Comparison of ENCODE assay signal across 18 cellular contexts in genomic region chr9:76162751-76163500, GRCh38.
A peak's percentile ranks its signal among the peaks of the same experiment; 100 is the strongest.
DNase-seq lines count a peak whose midpoint lies in the region; ATAC-seq and TF ChIP-seq lines count a peak whose summit lies in the region.
"Had no signal": no experiment of that assay in that cellular context is flagged by ENCODE, and none has a peak within 500 bp of the region (broad histone marks: within the 10 kb centered on the region; RNA-seq: fewer than 3 reads in every experiment).

No MANE protein-coding gene starts in this region.

- TF ChIP-seq CTCF in Calu3 (IDR thresholded peaks at IDR 0.05; ENCODE audit: unreplicated experiment) = no peak

- peaks cover 24% of the 10 kb centered on the region for H3K4me1 ChIP-seq in adipocyte (ENCODE audit: control insufficient read depth, insufficient read depth, low read length)
- H3K4me1 ChIP-seq in trophoblast cell (ENCODE audit: control insufficient read depth in 1 of 2, insufficient read depth in 2 of 2, low read length in 2 of 2) = peaks cover 17 to 23% of the 10 kb centered on the region in 2 experiments
- H3K4me1 ChIP-seq: breast epithelium had no signal

- no peaks in the 10 kb centered on the region for H3K9me3 ChIP-seq in adipocyte (ENCODE audit: control insufficient read depth, low read length)
- no peaks in the 10 kb centered on the region for H3K9me3 ChIP-seq in trophoblast cell (ENCODE audit: insufficient read depth, low read depth, low read length)
- H3K9me3 ChIP-seq: breast epithelium, lower lobe of right lung had no signal

- BruUV-seq in Calu3 (replicated peaks; lab: Mats Ljungman, UMichigan) = no TSS peak

- peak overlapping the region; percentile 90 for H2BK120ac ChIP-seq in trophoblast cell (ENCODE audit: insufficient read depth, low read length, poor library complexity)

- no CpG with 5 or more reads among the region's 11 CpGs for WGBS in trophoblast cell (ENCODE audit: extremely low coverage, insufficient coverage, insufficient read length)

- H3K27me3 Mint-ChIP-seq in activated CD4-positive, alpha-beta T cell treated with anti-CD3 and anti-CD28 coated beads for 36 hours = no peaks in the 10 kb centered on the region
- H3K27me3 Mint-ChIP-seq in Calu3 (ENCODE audit: unreplicated experiment) = no peaks in the 10 kb centered on the region

- H3K18ac ChIP-seq in trophoblast cell (ENCODE audit: low read length) = peak overlapping the region; percentile 41

- no peak overlapping the region for H3K4ac ChIP-seq in trophoblast cell (ENCODE audit: low read depth, low read length)

- H3K4me3 ChIP-seq in adipocyte (ENCODE audit: low read length) = no peak overlapping the region
- no peak overlapping the region for H3K4me3 ChIP-seq in trophoblast cell (ENCODE audit: low read depth, low read length)
- H3K4me3 ChIP-seq: breast epithelium, lower lobe of right lung, skin epidermis had no signal

- H3K9ac ChIP-seq in adipocyte (ENCODE audit: low read length) (peak overlapping the region; percentile 55), trophoblast cell (ENCODE audit: low read length) (no peak overlapping the region)

- peaks cover 25% of the 10 kb centered on the region for H3K36me3 Mint-ChIP-seq in activated CD4-positive, alpha-beta T cell treated with anti-CD3 and anti-CD28 coated beads for 36 hours (ENCODE audit: low read depth)
- peaks cover 24% of the 10 kb centered on the region for H3K36me3 Mint-ChIP-seq in Calu3 (ENCODE audit: insufficient read depth, unreplicated experiment)

- H3K79me1 ChIP-seq in trophoblast cell (ENCODE audit: low read length) = peaks cover 7% of the 10 kb centered on the region

- no peaks in the 10 kb centered on the region for H3K27me3 ChIP-seq in adipocyte (replicated peaks; ENCODE audit: control insufficient read depth, insufficient read depth, low read length)
- no peaks in the 10 kb centered on the region for H3K27me3 ChIP-seq in trophoblast cell (ENCODE audit: insufficient read depth, low read length)
- H3K27me3 ChIP-seq: breast epithelium had no signal

- intact Hi-C loops in left cardiac atrium (cut with DNase I) (no loop called here), Calu3 (cut with micrococcal nuclease; ENCODE audit: unreplicated experiment) (no loop called here)
- intact Hi-C loops in activated CD4-positive, alpha-beta T cell treated with anti-CD3 and anti-CD28 coated beads for 36 hours (cut with DNase I, micrococcal nuclease) = loop anchor here in 1 of 2 experiments (2.0 kb wide), 1 partner anchor 16 kb away; no protein-coding TSS in a partner anchor

- no peaks in the 10 kb centered on the region for H3K79me2 ChIP-seq in trophoblast cell (ENCODE audit: control insufficient read depth, insufficient read depth, low read length, poor library complexity)

- H3K14ac ChIP-seq in trophoblast cell (ENCODE audit: low read length) = peak overlapping the region; percentile 6

- H3K4me2 ChIP-seq in trophoblast cell (ENCODE audit: low read length) = peak overlapping the region; percentile 26

- no peak overlapping the region for H2AK5ac ChIP-seq in trophoblast cell (ENCODE audit: low read length)

- peak overlapping the region; percentile 93 for H3K27ac ChIP-seq in trophoblast cell (ENCODE audit: low read depth, low read length)
- H3K27ac ChIP-seq: breast epithelium, lower lobe of right lung had no signal

- peak; percentile 35 to 73 for ATAC-seq in left cardiac atrium
- no peak for ATAC-seq in activated CD4-positive, alpha-beta T cell treated with anti-CD3 and anti-CD28 coated beads for 36 hours
- no peak for ATAC-seq in GM21528 (IDR thresholded peaks at IDR 0.05; ENCODE audit: low FRiP score, unreplicated experiment)
- no peak for ATAC-seq in GM19397 (IDR thresholded peaks at IDR 0.05; ENCODE audit: unreplicated experiment)
- ATAC-seq: lower lobe of right lung had no signal

- peak overlapping the region; percentile 55 for H2BK12ac ChIP-seq in trophoblast cell (ENCODE audit: low read length)

- H3K9me3 Mint-ChIP-seq in activated CD4-positive, alpha-beta T cell treated with anti-CD3 and anti-CD28 coated beads for 36 hours (ENCODE audit: low read depth) = no peaks in the 10 kb centered on the region
- H3K9me3 Mint-ChIP-seq in Calu3 (ENCODE audit: low read depth, unreplicated experiment) = no peaks in the 10 kb centered on the region
- H3K9me3 Mint-ChIP-seq: neural crest cell had no signal

- no peak overlapping the region for H4K12ac ChIP-seq in trophoblast cell (ENCODE audit: low read depth, low read length)

- peak overlapping the region; percentile 78 for H2BK5ac ChIP-seq in trophoblast cell (ENCODE audit: low read depth, low read length, poor library complexity)

- H4K8ac ChIP-seq in trophoblast cell (ENCODE audit: low read depth, low read length) = peak overlapping the region; percentile 41

- DNase-seq in AG08395 (ENCODE audit: low spot score) (peak; percentile 49), adipocyte (ENCODE audit: low read depth) (peak; percentile 33), left cardiac atrium (peak; percentile 34), trophoblast cell (peak in 1 of 2 donors; percentile 32), Calu3 (no peak)
- DNase-seq in activated CD4-positive, alpha-beta T cell treated with anti-CD3 and anti-CD28 coated beads for 36 hours = no peak
- DNase-seq: ACHN; activated gamma-delta T cell treated with Interleukin-2 at 50 U/mL for 16 hours; effector CD4-positive, alpha-beta T cell; H7; lower lobe of right lung; NCI-H1694; NCI-H510A treated with DMSO at 0.1 percent for 48 hours had no signal

- POLR2A ChIA-PET in activated CD4-positive, alpha-beta T cell treated with anti-CD3 and anti-CD28 coated beads for 36 hours (lab: Charles Lee) = no interaction called here

- no peak overlapping the region for H2AFZ ChIP-seq in trophoblast cell (ENCODE audit: insufficient read depth, low read length, poor library complexity)

- H3K23ac ChIP-seq in trophoblast cell (ENCODE audit: low read length) = no peak overlapping the region

- H3K27ac Mint-ChIP-seq in activated CD4-positive, alpha-beta T cell treated with anti-CD3 and anti-CD28 coated beads for 36 hours = no peak overlapping the region
- no peak overlapping the region for H3K27ac Mint-ChIP-seq in Calu3 (ENCODE audit: unreplicated experiment)

- CTCF ChIA-PET in activated CD4-positive, alpha-beta T cell treated with anti-CD3 and anti-CD28 coated beads for 36 hours (lab: Charles Lee) = no interaction called here
- CTCF ChIA-PET in Calu3 (lab: Charles Lee) = no interaction called here

- H3K4me3 Mint-ChIP-seq in activated CD4-positive, alpha-beta T cell treated with anti-CD3 and anti-CD28 coated beads for 36 hours = no peak overlapping the region
- H3K4me3 Mint-ChIP-seq in Calu3 (ENCODE audit: low read depth, unreplicated experiment) = no peak overlapping the region
- H3K4me3 Mint-ChIP-seq: neural crest cell had no signal

- H3K36me3 ChIP-seq in adipocyte (ENCODE audit: control insufficient read depth, insufficient read depth, low read length, severe bottlenecking) = peaks cover 33% of the 10 kb centered on the region
- peaks cover 4 to 7% of the 10 kb centered on the region in 2 experiments for H3K36me3 ChIP-seq in trophoblast cell (ENCODE audit: control insufficient read depth in 1 of 2, insufficient read depth in 2 of 2, low read length in 2 of 2)
- H3K36me3 ChIP-seq: breast epithelium had no signal

- H4K91ac ChIP-seq in trophoblast cell (ENCODE audit: low read depth, low read length) = peak overlapping the region; percentile 72

- no peaks in the 10 kb centered on the region for H3K4me1 Mint-ChIP-seq in activated CD4-positive, alpha-beta T cell treated with anti-CD3 and anti-CD28 coated beads for 36 hours
- H3K4me1 Mint-ChIP-seq in Calu3 (ENCODE audit: low read depth, unreplicated experiment) = peaks cover 8% of the 10 kb centered on the region

Comparison
In these comparisons a context has a peak if more than half of its experiments do, and no peak if none do; other contexts are left out.
1. DNase-seq: peak in AG08395 (single experiment), adipocyte (single experiment) and left cardiac atrium (single experiment); none in activated CD4-positive, alpha-beta T cell treated with anti-CD3 and anti-CD28 coated beads for 36 hours (single experiment) and Calu3 (single experiment).
2. ATAC-seq: peak in left cardiac atrium (2 of 2); none in activated CD4-positive, alpha-beta T cell treated with anti-CD3 and anti-CD28 coated beads for 36 hours (single experiment), GM21528 (single experiment) and GM19397 (single experiment).